11 cellular contexts compared by ENCODE assay signal in the genomic region with DNA sequence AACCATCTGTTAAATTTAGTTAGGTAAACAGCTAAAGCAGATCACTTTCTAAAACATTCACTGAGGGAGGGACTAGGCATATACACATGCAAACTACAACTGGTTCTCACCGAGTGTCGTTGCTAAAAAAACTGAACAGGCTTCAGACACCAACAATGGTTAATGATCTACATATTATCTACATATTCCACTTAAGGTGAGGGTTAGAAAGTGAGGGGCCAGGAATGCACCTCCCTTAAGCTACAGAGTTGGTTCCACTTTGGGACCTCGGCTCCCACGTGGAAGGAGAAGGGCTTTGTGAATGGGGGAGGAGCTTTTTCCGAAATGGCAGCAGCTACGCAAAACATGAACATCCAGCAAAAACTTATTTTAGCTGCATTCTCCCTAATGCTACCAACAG. TPM values are rescaled to one million over a fixed set of nuclear protein-coding genes. Genes with fewer than 3 reads are reported as not detected.
DNase-seq lines count a peak whose midpoint lies in the region; ATAC-seq and TF ChIP-seq lines count a peak whose summit lies in the region.
"Had no signal": no experiment of that assay in that cellular context is flagged by ENCODE, and none has a peak within 500 bp of the region (broad histone marks: within the 10 kb centered on the region; RNA-seq: fewer than 3 reads in every experiment).

No MANE protein-coding gene starts in this region.

- H3K4me3 ChIP-seq in ACC112 (ENCODE audit: low read depth, low read length), result peak overlapping the region; percentile 62
- H3K4me3 ChIP-seq in Panc1 (ENCODE audit: low read depth in 2 of 2, low read length in 2 of 2), result peak overlapping the region; percentile 15 to 30; a peak in 3 of 4 replicates
- H3K4me3 ChIP-seq in fibroblast of the aortic adventitia (ENCODE audit: low read depth, low read length), result peak overlapping the region; percentile 39
- peak overlapping the region in 1 of 2 experiments; percentile 8 for H3K4me3 ChIP-seq in neutrophil (ENCODE audit: low read depth in 1 of 2, low read length in 1 of 2)

- DNase-seq in Panc1 (ENCODE audit: low read depth, low spot score) (no peak), fibroblast of the aortic adventitia (ENCODE audit: low read depth) (no peak), T-helper 2 cell (no peak), NCI-H2107 (lab: John Stamatoyannopoulos, UW) (no peak), NCI-H446 (lab: John Stamatoyannopoulos, UW) (no peak), NCI-H1694 treated with DMSO at 0.1 percent for 48 hours (lab: John Stamatoyannopoulos, UW) (no peak)
- DNase-seq: activated CD4-positive, alpha-beta T cell treated with anti-CD3 and anti-CD28 coated beads for 36 hours; amniotic stem cell; NK-92 treated with Interleukin-12 subunit alpha and Interleukin-12 subunit beta, amount 100 ng/mL, for 24 hours had no signal

- peaks cover 58% of the 10 kb centered on the region for H3K4me1 ChIP-seq in ACC112 (ENCODE audit: control insufficient read depth, insufficient read depth, low read length, unreplicated experiment)
- peaks cover 71% of the 10 kb centered on the region for H3K4me1 ChIP-seq in Panc1 (ENCODE audit: control insufficient read depth, insufficient read depth, low read length)
- peaks cover 61 to 81% of the 10 kb centered on the region in 2 experiments for H3K4me1 ChIP-seq in neutrophil (ENCODE audit: control insufficient read depth in 1 of 2, insufficient read depth in 1 of 2, low read depth in 1 of 2, low read length in 1 of 2)

- H3K36me3 ChIP-seq in ACC112 (ENCODE audit: insufficient read depth, low read length) (peaks cover 3% of the 10 kb centered on the region; the same call in 1 of the 2 replicates), Panc1 (ENCODE audit: control insufficient read depth, insufficient read depth, low read length) (peaks cover 7% of the 10 kb centered on the region), neutrophil (peaks cover 7% of the 10 kb centered on the region)

- CTCF ChIA-PET in Panc1 (lab: Charles Lee), result no interaction called here

- ATAC-seq in Panc1, result no peak
- ATAC-seq: activated CD4-positive, alpha-beta T cell treated with anti-CD3 and anti-CD28 coated beads for 36 hours had no signal

- H3K27me3 ChIP-seq in ACC112 (ENCODE audit: insufficient read depth, low read length) (no peaks in the 10 kb centered on the region), Panc1 (ENCODE audit: control insufficient read depth, insufficient read depth, low read length) (no peaks in the 10 kb centered on the region), neutrophil (no peaks in the 10 kb centered on the region)

- POLR2A ChIA-PET in Panc1 (lab: Charles Lee), result no interaction called here

- no peak for TF ChIP-seq CTCF in Panc1 (IDR thresholded peaks at IDR 0.05)
- TF ChIP-seq CTCF in fibroblast of the aortic adventitia (IDR thresholded peaks at IDR 0.05; ENCODE audit: insufficient read depth, low read length), result no peak
- TF ChIP-seq CTCF in neutrophil (IDR thresholded peaks at IDR 0.05), result no peak

- intact Hi-C loops in Panc1 (cut with micrococcal nuclease; ENCODE audit: unreplicated experiment), result loop anchor here (10.0 kb wide), 1 partner anchor 70 kb away; no protein-coding TSS in a partner anchor

- BruUV-seq in Panc1 (replicated peaks; lab: Mats Ljungman, UMichigan), result no TSS peak

- H3K27ac ChIP-seq in ACC112 (ENCODE audit: low read depth, low read length) (peak overlapping the region; percentile 19; the same call in 1 of the 2 replicates), Panc1 (ENCODE audit: low read length) (peak overlapping the region; percentile 97), neutrophil (peak overlapping the region; percentile 7)

- H2AFZ ChIP-seq in ACC112 (ENCODE audit: low read length, unreplicated experiment), result no peak overlapping the region

- peaks cover 97% of the 10 kb centered on the region for H3K79me2 ChIP-seq in ACC112 (ENCODE audit: control insufficient read depth, insufficient read depth, low read length, unreplicated experiment)

- in situ Hi-C loops in Panc1 (cut with HindIII; ENCODE audit: low pct_unique_long_range_greater_than_20kb, low sequenced_read_pairs), result no loop called here

- no peaks in the 10 kb centered on the region for H3K9me3 ChIP-seq in Panc1 (ENCODE audit: control insufficient read depth, insufficient read depth, low read depth, low read length)
- no peaks in the 10 kb centered on the region for H3K9me3 ChIP-seq in neutrophil

RNA-seq across cellular contexts. Expression of a gene that starts 5.8 kb away (rescaled TPM):
- total RNA-seq in Panc1 (2021; ENCODE audit: unreplicated experiment) (125 TPM), fibroblast of the aortic adventitia (ENCODE audit: low replicate concordance) (37.9 and 45.4 TPM in 2 replicates)
- 188 TPM for polyA plus RNA-seq in Panc1 (2012; ENCODE audit: insufficient read length)

Comparison
In these comparisons a context has a peak if more than half of its experiments do, and no peak if none do; other contexts are left out.
1. H3K27ac ChIP-seq: peak in every context shown above with its lines; median percentile 97 in Panc1; 19 in ACC112; 7 in neutrophil.